Comparison of ENCODE assay signal across 4 cellular contexts in genomic region chr3:167422396-167422795, GRCh38. TPM values are rescaled to one million over a fixed set of nuclear protein-coding genes. Genes with fewer than 3 reads are reported as not detected.
"Had no signal": no experiment of that assay in that cellular context is flagged by ENCODE, and none has a peak within 500 bp of the region (broad histone marks: within the 10 kb centered on the region; RNA-seq: fewer than 3 reads in every experiment).

No MANE protein-coding gene starts in this region.

RNA-seq across cellular contexts. Expression of gene ZBBX, which starts 42.3 kb away (rescaled TPM):
- total RNA-seq: GM23248, HFFc6 had no signal
- polyA plus RNA-seq: GM23248 had no signal

RNA-seq across cellular contexts. Expression of gene SERPINI2, which starts 51.4 kb away (rescaled TPM):
- total RNA-seq: GM23248, H7, HFFc6 had no signal
- polyA plus RNA-seq: GM23248, H1 had no signal
